Comparison of ENCODE assay signal across 24 cellular contexts in genomic region chr12:88802307-88802706, GRCh38.
"Had no signal": no experiment of that assay in that cellular context is flagged by ENCODE, and none has a peak within 500 bp of the region (broad histone marks: within the 10 kb centered on the region; RNA-seq: fewer than 3 reads in every experiment).

No MANE protein-coding gene starts in this region.

- H3K27ac ChIP-seq: colonic mucosa, gastroesophageal sphincter, right lobe of liver, skin epidermis, testis had no signal

- H3K4me1 Mint-ChIP-seq: activated CD4-positive, alpha-beta T cell treated with anti-CD3 and anti-CD28 coated beads, Interleukin-2, amount 10 ng/mL, durations not matched to agents 24 days and 14 days; activated CD8-positive, alpha-beta memory T cell treated with anti-CD3 and anti-CD28 coated beads, Interleukin-2, amount 10 ng/mL, durations not matched to agents 7 days and 5 days; activated naive CD4-positive, alpha-beta T cell treated with anti-CD3 and anti-CD28 coated beads, Interleukin-2, amount 10 ng/mL, durations not matched to agents 7 days and 5 days; endodermal cell; memory B cell; nephron progenitor cell; stimulated activated memory B cell treated with anti-CD40 and anti-IgM and Interleukin-4, amounts not matched to agents 10 μg/mL and 1 μg/mL and 100 μg/mL, for 72 hours had no signal

- H3K27me3 ChIP-seq: colonic mucosa, gastroesophageal sphincter, right lobe of liver, testis had no signal

- ATAC-seq: activated CD4-positive, CD25-positive, alpha-beta regulatory T cell treated with anti-CD3 and anti-CD28 coated beads, Interleukin-2, amount 50 U/mL, for 24 hours; activated CD8-positive, alpha-beta memory T cell treated with anti-CD3 and anti-CD28 coated beads, Interleukin-2, amount 10 ng/mL, durations not matched to agents 7 days and 5 days; activated CD8-positive, alpha-beta T cell treated with anti-CD3 and anti-CD28 coated beads for 36 hours; gastroesophageal sphincter; left cardiac atrium; mucosa of descending colon; right lobe of liver; stimulated activated memory B cell treated with anti-CD40 and anti-IgM and Interleukin-4, amounts not matched to agents 10 μg/mL and 1 μg/mL and 100 μg/mL, for 72 hours had no signal

- H3K4me3 ChIP-seq: colonic mucosa, gastroesophageal sphincter, mucosa of descending colon, right lobe of liver, skin epidermis, testis had no signal

- H3K27ac Mint-ChIP-seq: activated CD4-positive, alpha-beta T cell treated with anti-CD3 and anti-CD28 coated beads, Interleukin-2, amount 10 ng/mL, durations not matched to agents 24 days and 14 days; activated CD8-positive, alpha-beta memory T cell treated with anti-CD3 and anti-CD28 coated beads, Interleukin-2, amount 10 ng/mL, durations not matched to agents 7 days and 5 days; activated CD8-positive, alpha-beta T cell treated with anti-CD3 and anti-CD28 coated beads for 36 hours; activated naive CD4-positive, alpha-beta T cell treated with anti-CD3 and anti-CD28 coated beads, Interleukin-2, amount 10 ng/mL, durations not matched to agents 7 days and 5 days; endodermal cell; memory B cell; nephron progenitor cell; stimulated activated memory B cell treated with anti-CD40 and anti-IgM and Interleukin-4, amounts not matched to agents 10 μg/mL and 1 μg/mL and 100 μg/mL, for 72 hours; T-helper 2 cell treated with Interferon-gamma antibody and Interleukin-4, amounts not matched to agents 5 μg/mL and 100 μg/mL, for 36 hours had no signal

- H3K4me3 Mint-ChIP-seq: activated CD4-positive, alpha-beta T cell treated with anti-CD3 and anti-CD28 coated beads, Interleukin-2, amount 10 ng/mL, durations not matched to agents 24 days and 14 days; activated CD8-positive, alpha-beta memory T cell treated with anti-CD3 and anti-CD28 coated beads, Interleukin-2, amount 10 ng/mL, durations not matched to agents 7 days and 5 days; activated CD8-positive, alpha-beta T cell treated with anti-CD3 and anti-CD28 coated beads for 36 hours; activated naive CD4-positive, alpha-beta T cell treated with anti-CD3 and anti-CD28 coated beads, Interleukin-2, amount 10 ng/mL, durations not matched to agents 7 days and 5 days; endodermal cell; memory B cell; nephron progenitor cell; stimulated activated memory B cell treated with anti-CD40 and anti-IgM and Interleukin-4, amounts not matched to agents 10 μg/mL and 1 μg/mL and 100 μg/mL, for 72 hours; T-helper 2 cell treated with Interferon-gamma antibody and Interleukin-4, amounts not matched to agents 5 μg/mL and 100 μg/mL, for 36 hours had no signal

- H3K4me1 ChIP-seq: colonic mucosa, right lobe of liver, testis had no signal

- DNase-seq: activated CD4-positive, alpha-beta T cell treated with anti-CD3 and anti-CD28 coated beads, Interleukin-2, amount 10 ng/mL, durations not matched to agents 24 days and 14 days; activated CD8-positive, alpha-beta memory T cell treated with anti-CD3 and anti-CD28 coated beads, Interleukin-2, amount 10 ng/mL, durations not matched to agents 7 days and 5 days; activated CD8-positive, alpha-beta T cell treated with anti-CD3 and anti-CD28 coated beads for 36 hours; activated effector memory CD4-positive, alpha-beta T cell treated with anti-CD3 and anti-CD28 coated beads, Interleukin-2, amount 50 U/mL, for 16 hours; activated naive CD4-positive, alpha-beta T cell treated with anti-CD3 and anti-CD28 coated beads, Interleukin-2, amount 10 ng/mL, durations not matched to agents 7 days and 5 days; activated T-cell treated with anti-CD3 and anti-CD28 coated beads for 4 hours; amygdala; colonic mucosa; endodermal cell; head of caudate nucleus; hypothalamus; left cardiac atrium; mucosa of descending colon; nephron progenitor cell; posterior cingulate gyrus; right lobe of liver; stimulated activated CD4-positive, alpha-beta T cell treated with anti-CD3 and anti-CD28 coated beads, Interleukin-2, amount 100 ng/mL, for 24 hours; testis had no signal

- H3K27me3 Mint-ChIP-seq: activated CD4-positive, alpha-beta T cell treated with anti-CD3 and anti-CD28 coated beads, Interleukin-2, amount 10 ng/mL, durations not matched to agents 24 days and 14 days; activated CD8-positive, alpha-beta memory T cell treated with anti-CD3 and anti-CD28 coated beads, Interleukin-2, amount 10 ng/mL, durations not matched to agents 7 days and 5 days; activated CD8-positive, alpha-beta T cell treated with anti-CD3 and anti-CD28 coated beads for 36 hours; activated naive CD4-positive, alpha-beta T cell treated with anti-CD3 and anti-CD28 coated beads, Interleukin-2, amount 10 ng/mL, durations not matched to agents 7 days and 5 days; memory B cell; stimulated activated memory B cell treated with anti-CD40 and anti-IgM and Interleukin-4, amounts not matched to agents 10 μg/mL and 1 μg/mL and 100 μg/mL, for 72 hours had no signal

- H3K9me3 Mint-ChIP-seq: activated naive CD4-positive, alpha-beta T cell treated with anti-CD3 and anti-CD28 coated beads, Interleukin-2, amount 10 ng/mL, durations not matched to agents 7 days and 5 days; endodermal cell; nephron progenitor cell; T-helper 2 cell treated with Interferon-gamma antibody and Interleukin-4, amounts not matched to agents 5 μg/mL and 100 μg/mL, for 36 hours had no signal

- H3K9me3 ChIP-seq: colonic mucosa, gastroesophageal sphincter, mucosa of descending colon, right lobe of liver, testis had no signal

- H3K36me3 ChIP-seq: colonic mucosa, gastroesophageal sphincter, right lobe of liver had no signal

- H3K36me3 Mint-ChIP-seq: activated CD8-positive, alpha-beta memory T cell treated with anti-CD3 and anti-CD28 coated beads, Interleukin-2, amount 10 ng/mL, durations not matched to agents 7 days and 5 days; activated naive CD4-positive, alpha-beta T cell treated with anti-CD3 and anti-CD28 coated beads, Interleukin-2, amount 10 ng/mL, durations not matched to agents 7 days and 5 days; memory B cell; stimulated activated memory B cell treated with anti-CD40 and anti-IgM and Interleukin-4, amounts not matched to agents 10 μg/mL and 1 μg/mL and 100 μg/mL, for 72 hours had no signal
